ENCODE assay signal across 8 cellular contexts in genomic region chr5:179054876-179055275, GRCh38. TPM values are rescaled to one million over a fixed set of nuclear protein-coding genes. Genes with fewer than 3 reads are reported as not detected.
"Had no signal": no experiment of that assay in that cellular context is flagged by ENCODE, and none has a peak within 500 bp of the region (broad histone marks: within the 10 kb centered on the region; RNA-seq: fewer than 3 reads in every experiment).

No MANE protein-coding gene starts in this region.

- H3K27ac Mint-ChIP-seq: GM23338, H9 had no signal

- H3K4me3 Mint-ChIP-seq: GM23338, H9 had no signal

- H3K4me3 ChIP-seq: GM23338 had no signal

- DNase-seq: H9, HCEC 1CT, KBM-7 had no signal

- H3K4me2 ChIP-seq: GM23338 had no signal

- FAIRE-seq: H1, H54, HTR-8/SVneo had no signal

- H2AFZ ChIP-seq: GM23338 had no signal

- H3K4me1 Mint-ChIP-seq: GM23338, H9 had no signal

- ATAC-seq: GM23338 had no signal

RNA-seq across cellular contexts. Expression of gene ZNF354C, which starts 5.3 kb away (rescaled TPM):
- total RNA-seq: HT-29 had no signal

RNA-seq across cellular contexts. Expression of gene ZNF879, which starts 31.3 kb away (rescaled TPM):
- total RNA-seq: HT-29 had no signal

RNA-seq across cellular contexts. Expression of gene GRM6, which starts 59.8 kb away (rescaled TPM):
- total RNA-seq: GM23338, H1, H9, HT-29 had no signal
- polyA plus RNA-seq: H1 had no signal
